ENCODE assay signal across 27 cellular contexts in genomic region chr12:76714415-76714814, GRCh38.
"Had no signal": no experiment of that assay in that cellular context is flagged by ENCODE, and none has a peak within 500 bp of the region (broad histone marks: within the 10 kb centered on the region; RNA-seq: fewer than 3 reads in every experiment).

No MANE protein-coding gene starts in this region.

- H3K4me1 ChIP-seq: esophagus squamous epithelium, gastrocnemius medialis, heart right ventricle, left lung had no signal

- H3K9me3 ChIP-seq: esophagus squamous epithelium, gastrocnemius medialis, heart right ventricle, left lung had no signal

- H3K27ac Mint-ChIP-seq: effector memory CD8-positive, alpha-beta T cell; endodermal cell; memory B cell; naive thymus-derived CD4-positive, alpha-beta T cell had no signal

- H3K4me1 Mint-ChIP-seq: memory B cell; naive thymus-derived CD4-positive, alpha-beta T cell had no signal

- H3K27me3 ChIP-seq: dorsolateral prefrontal cortex, esophagus squamous epithelium, gastrocnemius medialis, heart right ventricle, left lung had no signal

- H3K4me3 Mint-ChIP-seq: effector memory CD8-positive, alpha-beta T cell; endodermal cell; memory B cell; naive thymus-derived CD4-positive, alpha-beta T cell had no signal

- H3K9me3 Mint-ChIP-seq: effector memory CD8-positive, alpha-beta T cell; endodermal cell; memory B cell; naive thymus-derived CD4-positive, alpha-beta T cell had no signal

- H3K36me3 Mint-ChIP-seq: memory B cell; naive thymus-derived CD4-positive, alpha-beta T cell had no signal

- ATAC-seq: effector memory CD8-positive, alpha-beta T cell; esophagus mucosa; gastrocnemius medialis; heart right ventricle; left cardiac atrium; left lung; left ventricle myocardium superior; naive thymus-derived CD4-positive, alpha-beta T cell had no signal

- H3K36me3 ChIP-seq: esophagus squamous epithelium, gastrocnemius medialis, heart right ventricle, left lung had no signal

- H3K27ac ChIP-seq: coronary artery, dorsolateral prefrontal cortex, epithelial cell of prostate, esophagus squamous epithelium, gastrocnemius medialis, heart right ventricle, left lung had no signal

- DNase-seq: dermis blood vessel endothelial cell; dorsolateral prefrontal cortex; effector CD8-positive, alpha-beta T cell; effector memory CD8-positive, alpha-beta T cell; endodermal cell; erythroblast; esophagus squamous epithelium; foreskin fibroblast; foreskin melanocyte; gastrocnemius medialis; glutamatergic neuron; heart right ventricle; hippocampal formation; left cardiac atrium; left lung; left ventricle myocardium superior; mammary epithelial cell; midbrain; naive thymus-derived CD4-positive, alpha-beta T cell had no signal

- H3K4me3 ChIP-seq: coronary artery, dorsolateral prefrontal cortex, esophagus squamous epithelium, gastrocnemius medialis, heart right ventricle, left lung, lung had no signal

- FAIRE-seq: endometrium, islet of Langerhans, keratinocyte had no signal
